In the genomic region with DNA sequence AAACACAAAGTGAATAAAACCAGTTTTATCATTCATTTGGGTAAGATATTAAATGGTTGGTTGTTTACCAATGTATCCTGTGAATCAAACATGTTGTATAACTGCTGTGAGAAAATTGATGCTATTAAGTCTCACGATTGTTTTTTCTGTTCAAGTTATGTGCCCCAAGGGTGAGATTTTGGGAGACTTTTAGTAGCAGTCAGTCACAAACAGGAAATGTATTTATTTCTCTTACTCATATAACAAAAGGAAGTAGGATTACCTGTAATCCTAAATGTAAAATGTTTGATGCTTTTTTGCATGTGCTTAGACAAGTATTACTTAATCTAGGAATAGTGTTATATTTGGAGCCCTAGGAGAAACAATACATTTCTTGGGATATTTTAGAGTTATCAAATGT, we compare ENCODE assay signal across 1 cellular context.
TF ChIP-seq lines count a peak whose summit lies in the region.

No MANE protein-coding gene starts in this region.

TF ChIP-seq in GM12878, 131 proteins besides CTCF, POLR2A, EP300 and RAD21 (continued from another document and continues in another):
- TF ChIP-seq, protein P1, sequence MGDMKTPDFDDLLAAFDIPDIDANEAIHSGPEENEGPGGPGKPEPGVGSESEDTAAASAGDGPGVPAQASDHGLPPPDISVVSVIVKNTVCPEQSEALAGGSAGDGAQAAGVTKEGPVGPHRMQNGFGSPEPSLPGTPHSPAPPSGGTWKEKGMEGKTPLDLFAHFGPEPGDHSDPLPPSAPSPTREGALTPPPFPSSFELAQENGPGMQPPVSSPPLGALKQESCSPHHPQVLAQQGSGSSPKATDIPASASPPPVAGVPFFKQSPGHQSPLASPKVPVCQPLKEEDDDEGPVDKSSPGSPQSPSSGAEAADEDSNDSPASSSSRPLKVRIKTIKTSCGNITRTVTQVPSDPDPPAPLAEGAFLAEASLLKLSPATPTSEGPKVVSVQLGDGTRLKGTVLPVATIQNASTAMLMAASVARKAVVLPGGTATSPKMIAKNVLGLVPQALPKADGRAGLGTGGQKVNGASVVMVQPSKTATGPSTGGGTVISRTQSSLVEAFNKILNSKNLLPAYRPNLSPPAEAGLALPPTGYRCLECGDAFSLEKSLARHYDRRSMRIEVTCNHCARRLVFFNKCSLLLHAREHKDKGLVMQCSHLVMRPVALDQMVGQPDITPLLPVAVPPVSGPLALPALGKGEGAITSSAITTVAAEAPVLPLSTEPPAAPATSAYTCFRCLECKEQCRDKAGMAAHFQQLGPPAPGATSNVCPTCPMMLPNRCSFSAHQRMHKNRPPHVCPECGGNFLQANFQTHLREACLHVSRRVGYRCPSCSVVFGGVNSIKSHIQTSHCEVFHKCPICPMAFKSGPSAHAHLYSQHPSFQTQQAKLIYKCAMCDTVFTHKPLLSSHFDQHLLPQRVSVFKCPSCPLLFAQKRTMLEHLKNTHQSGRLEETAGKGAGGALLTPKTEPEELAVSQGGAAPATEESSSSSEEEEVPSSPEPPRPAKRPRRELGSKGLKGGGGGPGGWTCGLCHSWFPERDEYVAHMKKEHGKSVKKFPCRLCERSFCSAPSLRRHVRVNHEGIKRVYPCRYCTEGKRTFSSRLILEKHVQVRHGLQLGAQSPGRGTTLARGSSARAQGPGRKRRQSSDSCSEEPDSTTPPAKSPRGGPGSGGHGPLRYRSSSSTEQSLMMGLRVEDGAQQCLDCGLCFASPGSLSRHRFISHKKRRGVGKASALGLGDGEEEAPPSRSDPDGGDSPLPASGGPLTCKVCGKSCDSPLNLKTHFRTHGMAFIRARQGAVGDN (IDR thresholded peaks at IDR 0.05): no peak
- TF ChIP-seq SMAD1 (IDR thresholded peaks at IDR 0.05; ENCODE audit: low read depth, partially characterized antibody) (no peak), YBX1 (IDR thresholded peaks at IDR 0.05) (no peak), EGR1 (IDR thresholded peaks at IDR 0.05; ENCODE audit: borderline replicate concordance in 1 of 2, low read depth in 2 of 2, low read length in 2 of 2) (no peak), TBL1XR1 (IDR thresholded peaks at IDR 0.05; ENCODE audit: low read depth, low read length) (no peak), MEF2B (IDR thresholded peaks at IDR 0.05; ENCODE audit: partially characterized antibody, poor library complexity, severe bottlenecking) (peak; percentile 19), CBX3 (IDR thresholded peaks at IDR 0.05; ENCODE audit: borderline replicate concordance, low read depth) (no peak), FOS (IDR thresholded peaks at IDR 0.05; ENCODE audit: borderline replicate concordance, extremely low read depth, insufficient read length) (no peak), RB1 (IDR thresholded peaks at IDR 0.05; ENCODE audit: borderline replicate concordance) (no peak), KDM1A (IDR thresholded peaks at IDR 0.05; ENCODE audit: borderline replicate concordance) (no peak), CREB1 (IDR thresholded peaks at IDR 0.05; ENCODE audit: low read depth) (no peak), DPF2 (IDR thresholded peaks at IDR 0.05) (no peak), NFIC (IDR thresholded peaks at IDR 0.05; ENCODE audit: low read depth, low read length) (0 out of 2 replicates have a peak, but pooled peaks have one; percentile 33), SPI1 (IDR thresholded peaks at IDR 0.05; ENCODE audit: borderline replicate concordance, insufficient read depth, low read depth, low read length) (no peak), ETV6 (conservative IDR thresholded peaks at IDR 0.05 in 1 of 2, IDR thresholded peaks at IDR 0.05 in 1 of 2; ENCODE audit: borderline replicate concordance in 1 of 2, low read depth in 1 of 2) (0 out of 4 replicates have a peak, but pooled peaks of 1 of the 2 experiments have one; percentile 20), GABPA (IDR thresholded peaks at IDR 0.05; ENCODE audit: low read depth) (no peak)
- TF ChIP-seq, protein P2, sequence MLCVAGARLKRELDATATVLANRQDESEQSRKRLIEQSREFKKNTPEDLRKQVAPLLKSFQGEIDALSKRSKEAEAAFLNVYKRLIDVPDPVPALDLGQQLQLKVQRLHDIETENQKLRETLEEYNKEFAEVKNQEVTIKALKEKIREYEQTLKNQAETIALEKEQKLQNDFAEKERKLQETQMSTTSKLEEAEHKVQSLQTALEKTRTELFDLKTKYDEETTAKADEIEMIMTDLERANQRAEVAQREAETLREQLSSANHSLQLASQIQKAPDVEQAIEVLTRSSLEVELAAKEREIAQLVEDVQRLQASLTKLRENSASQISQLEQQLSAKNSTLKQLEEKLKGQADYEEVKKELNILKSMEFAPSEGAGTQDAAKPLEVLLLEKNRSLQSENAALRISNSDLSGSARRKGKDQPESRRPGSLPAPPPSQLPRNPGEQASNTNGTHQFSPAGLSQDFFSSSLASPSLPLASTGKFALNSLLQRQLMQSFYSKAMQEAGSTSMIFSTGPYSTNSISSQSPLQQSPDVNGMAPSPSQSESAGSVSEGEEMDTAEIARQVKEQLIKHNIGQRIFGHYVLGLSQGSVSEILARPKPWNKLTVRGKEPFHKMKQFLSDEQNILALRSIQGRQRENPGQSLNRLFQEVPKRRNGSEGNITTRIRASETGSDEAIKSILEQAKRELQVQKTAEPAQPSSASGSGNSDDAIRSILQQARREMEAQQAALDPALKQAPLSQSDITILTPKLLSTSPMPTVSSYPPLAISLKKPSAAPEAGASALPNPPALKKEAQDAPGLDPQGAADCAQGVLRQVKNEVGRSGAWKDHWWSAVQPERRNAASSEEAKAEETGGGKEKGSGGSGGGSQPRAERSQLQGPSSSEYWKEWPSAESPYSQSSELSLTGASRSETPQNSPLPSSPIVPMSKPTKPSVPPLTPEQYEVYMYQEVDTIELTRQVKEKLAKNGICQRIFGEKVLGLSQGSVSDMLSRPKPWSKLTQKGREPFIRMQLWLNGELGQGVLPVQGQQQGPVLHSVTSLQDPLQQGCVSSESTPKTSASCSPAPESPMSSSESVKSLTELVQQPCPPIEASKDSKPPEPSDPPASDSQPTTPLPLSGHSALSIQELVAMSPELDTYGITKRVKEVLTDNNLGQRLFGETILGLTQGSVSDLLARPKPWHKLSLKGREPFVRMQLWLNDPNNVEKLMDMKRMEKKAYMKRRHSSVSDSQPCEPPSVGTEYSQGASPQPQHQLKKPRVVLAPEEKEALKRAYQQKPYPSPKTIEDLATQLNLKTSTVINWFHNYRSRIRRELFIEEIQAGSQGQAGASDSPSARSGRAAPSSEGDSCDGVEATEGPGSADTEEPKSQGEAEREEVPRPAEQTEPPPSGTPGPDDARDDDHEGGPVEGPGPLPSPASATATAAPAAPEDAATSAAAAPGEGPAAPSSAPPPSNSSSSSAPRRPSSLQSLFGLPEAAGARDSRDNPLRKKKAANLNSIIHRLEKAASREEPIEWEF (IDR thresholded peaks at IDR 0.05; ENCODE audit: insufficient replicate concordance, low read depth, low read length): no peak
- TF ChIP-seq, protein P3, sequence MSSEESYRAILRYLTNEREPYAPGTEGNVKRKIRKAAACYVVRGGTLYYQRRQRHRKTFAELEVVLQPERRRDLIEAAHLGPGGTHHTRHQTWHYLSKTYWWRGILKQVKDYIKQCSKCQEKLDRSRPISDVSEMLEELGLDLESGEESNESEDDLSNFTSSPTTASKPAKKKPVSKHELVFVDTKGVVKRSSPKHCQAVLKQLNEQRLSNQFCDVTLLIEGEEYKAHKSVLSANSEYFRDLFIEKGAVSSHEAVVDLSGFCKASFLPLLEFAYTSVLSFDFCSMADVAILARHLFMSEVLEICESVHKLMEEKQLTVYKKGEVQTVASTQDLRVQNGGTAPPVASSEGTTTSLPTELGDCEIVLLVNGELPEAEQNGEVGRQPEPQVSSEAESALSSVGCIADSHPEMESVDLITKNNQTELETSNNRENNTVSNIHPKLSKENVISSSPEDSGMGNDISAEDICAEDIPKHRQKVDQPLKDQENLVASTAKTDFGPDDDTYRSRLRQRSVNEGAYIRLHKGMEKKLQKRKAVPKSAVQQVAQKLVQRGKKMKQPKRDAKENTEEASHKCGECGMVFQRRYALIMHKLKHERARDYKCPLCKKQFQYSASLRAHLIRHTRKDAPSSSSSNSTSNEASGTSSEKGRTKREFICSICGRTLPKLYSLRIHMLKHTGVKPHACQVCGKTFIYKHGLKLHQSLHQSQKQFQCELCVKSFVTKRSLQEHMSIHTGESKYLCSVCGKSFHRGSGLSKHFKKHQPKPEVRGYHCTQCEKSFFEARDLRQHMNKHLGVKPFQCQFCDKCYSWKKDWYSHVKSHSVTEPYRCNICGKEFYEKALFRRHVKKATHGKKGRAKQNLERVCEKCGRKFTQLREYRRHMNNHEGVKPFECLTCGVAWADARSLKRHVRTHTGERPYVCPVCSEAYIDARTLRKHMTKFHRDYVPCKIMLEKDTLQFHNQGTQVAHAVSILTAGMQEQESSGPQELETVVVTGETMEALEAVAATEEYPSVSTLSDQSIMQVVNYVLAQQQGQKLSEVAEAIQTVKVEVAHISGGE (CRISPR knock-in tag; IDR thresholded peaks at IDR 0.05): no peak
- TF ChIP-seq, protein P4, sequence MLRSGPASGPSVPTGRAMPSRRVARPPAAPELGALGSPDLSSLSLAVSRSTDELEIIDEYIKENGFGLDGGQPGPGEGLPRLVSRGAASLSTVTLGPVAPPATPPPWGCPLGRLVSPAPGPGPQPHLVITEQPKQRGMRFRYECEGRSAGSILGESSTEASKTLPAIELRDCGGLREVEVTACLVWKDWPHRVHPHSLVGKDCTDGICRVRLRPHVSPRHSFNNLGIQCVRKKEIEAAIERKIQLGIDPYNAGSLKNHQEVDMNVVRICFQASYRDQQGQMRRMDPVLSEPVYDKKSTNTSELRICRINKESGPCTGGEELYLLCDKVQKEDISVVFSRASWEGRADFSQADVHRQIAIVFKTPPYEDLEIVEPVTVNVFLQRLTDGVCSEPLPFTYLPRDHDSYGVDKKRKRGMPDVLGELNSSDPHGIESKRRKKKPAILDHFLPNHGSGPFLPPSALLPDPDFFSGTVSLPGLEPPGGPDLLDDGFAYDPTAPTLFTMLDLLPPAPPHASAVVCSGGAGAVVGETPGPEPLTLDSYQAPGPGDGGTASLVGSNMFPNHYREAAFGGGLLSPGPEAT (IDR thresholded peaks at IDR 0.05; ENCODE audit: low read depth): no peak
- TF ChIP-seq, protein P5, sequence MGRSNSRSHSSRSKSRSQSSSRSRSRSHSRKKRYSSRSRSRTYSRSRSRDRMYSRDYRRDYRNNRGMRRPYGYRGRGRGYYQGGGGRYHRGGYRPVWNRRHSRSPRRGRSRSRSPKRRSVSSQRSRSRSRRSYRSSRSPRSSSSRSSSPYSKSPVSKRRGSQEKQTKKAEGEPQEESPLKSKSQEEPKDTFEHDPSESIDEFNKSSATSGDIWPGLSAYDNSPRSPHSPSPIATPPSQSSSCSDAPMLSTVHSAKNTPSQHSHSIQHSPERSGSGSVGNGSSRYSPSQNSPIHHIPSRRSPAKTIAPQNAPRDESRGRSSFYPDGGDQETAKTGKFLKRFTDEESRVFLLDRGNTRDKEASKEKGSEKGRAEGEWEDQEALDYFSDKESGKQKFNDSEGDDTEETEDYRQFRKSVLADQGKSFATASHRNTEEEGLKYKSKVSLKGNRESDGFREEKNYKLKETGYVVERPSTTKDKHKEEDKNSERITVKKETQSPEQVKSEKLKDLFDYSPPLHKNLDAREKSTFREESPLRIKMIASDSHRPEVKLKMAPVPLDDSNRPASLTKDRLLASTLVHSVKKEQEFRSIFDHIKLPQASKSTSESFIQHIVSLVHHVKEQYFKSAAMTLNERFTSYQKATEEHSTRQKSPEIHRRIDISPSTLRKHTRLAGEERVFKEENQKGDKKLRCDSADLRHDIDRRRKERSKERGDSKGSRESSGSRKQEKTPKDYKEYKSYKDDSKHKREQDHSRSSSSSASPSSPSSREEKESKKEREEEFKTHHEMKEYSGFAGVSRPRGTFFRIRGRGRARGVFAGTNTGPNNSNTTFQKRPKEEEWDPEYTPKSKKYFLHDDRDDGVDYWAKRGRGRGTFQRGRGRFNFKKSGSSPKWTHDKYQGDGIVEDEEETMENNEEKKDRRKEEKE (IDR thresholded peaks at IDR 0.05): no peak
- TF ChIP-seq, protein P6, sequence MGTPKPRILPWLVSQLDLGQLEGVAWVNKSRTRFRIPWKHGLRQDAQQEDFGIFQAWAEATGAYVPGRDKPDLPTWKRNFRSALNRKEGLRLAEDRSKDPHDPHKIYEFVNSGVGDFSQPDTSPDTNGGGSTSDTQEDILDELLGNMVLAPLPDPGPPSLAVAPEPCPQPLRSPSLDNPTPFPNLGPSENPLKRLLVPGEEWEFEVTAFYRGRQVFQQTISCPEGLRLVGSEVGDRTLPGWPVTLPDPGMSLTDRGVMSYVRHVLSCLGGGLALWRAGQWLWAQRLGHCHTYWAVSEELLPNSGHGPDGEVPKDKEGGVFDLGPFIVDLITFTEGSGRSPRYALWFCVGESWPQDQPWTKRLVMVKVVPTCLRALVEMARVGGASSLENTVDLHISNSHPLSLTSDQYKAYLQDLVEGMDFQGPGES (IDR thresholded peaks at IDR 0.05): no peak
- TF ChIP-seq, protein P7, sequence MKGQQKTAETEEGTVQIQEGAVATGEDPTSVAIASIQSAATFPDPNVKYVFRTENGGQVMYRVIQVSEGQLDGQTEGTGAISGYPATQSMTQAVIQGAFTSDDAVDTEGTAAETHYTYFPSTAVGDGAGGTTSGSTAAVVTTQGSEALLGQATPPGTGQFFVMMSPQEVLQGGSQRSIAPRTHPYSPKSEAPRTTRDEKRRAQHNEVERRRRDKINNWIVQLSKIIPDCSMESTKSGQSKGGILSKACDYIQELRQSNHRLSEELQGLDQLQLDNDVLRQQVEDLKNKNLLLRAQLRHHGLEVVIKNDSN (IDR thresholded peaks at IDR 0.05; ENCODE audit: borderline replicate concordance, extremely low read length, insufficient read depth, low read depth, low read length): no peak
- TF ChIP-seq, protein P8, sequence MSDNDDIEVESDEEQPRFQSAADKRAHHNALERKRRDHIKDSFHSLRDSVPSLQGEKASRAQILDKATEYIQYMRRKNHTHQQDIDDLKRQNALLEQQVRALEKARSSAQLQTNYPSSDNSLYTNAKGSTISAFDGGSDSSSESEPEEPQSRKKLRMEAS (IDR thresholded peaks at IDR 0.05; ENCODE audit: low read depth, low read length): no peak
- TF ChIP-seq, protein P9, sequence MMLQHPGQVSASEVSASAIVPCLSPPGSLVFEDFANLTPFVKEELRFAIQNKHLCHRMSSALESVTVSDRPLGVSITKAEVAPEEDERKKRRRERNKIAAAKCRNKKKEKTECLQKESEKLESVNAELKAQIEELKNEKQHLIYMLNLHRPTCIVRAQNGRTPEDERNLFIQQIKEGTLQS (IDR thresholded peaks at IDR 0.05; ENCODE audit: borderline replicate concordance, extremely low read depth, low read depth, low read length): no peak
- TF ChIP-seq, protein P10, sequence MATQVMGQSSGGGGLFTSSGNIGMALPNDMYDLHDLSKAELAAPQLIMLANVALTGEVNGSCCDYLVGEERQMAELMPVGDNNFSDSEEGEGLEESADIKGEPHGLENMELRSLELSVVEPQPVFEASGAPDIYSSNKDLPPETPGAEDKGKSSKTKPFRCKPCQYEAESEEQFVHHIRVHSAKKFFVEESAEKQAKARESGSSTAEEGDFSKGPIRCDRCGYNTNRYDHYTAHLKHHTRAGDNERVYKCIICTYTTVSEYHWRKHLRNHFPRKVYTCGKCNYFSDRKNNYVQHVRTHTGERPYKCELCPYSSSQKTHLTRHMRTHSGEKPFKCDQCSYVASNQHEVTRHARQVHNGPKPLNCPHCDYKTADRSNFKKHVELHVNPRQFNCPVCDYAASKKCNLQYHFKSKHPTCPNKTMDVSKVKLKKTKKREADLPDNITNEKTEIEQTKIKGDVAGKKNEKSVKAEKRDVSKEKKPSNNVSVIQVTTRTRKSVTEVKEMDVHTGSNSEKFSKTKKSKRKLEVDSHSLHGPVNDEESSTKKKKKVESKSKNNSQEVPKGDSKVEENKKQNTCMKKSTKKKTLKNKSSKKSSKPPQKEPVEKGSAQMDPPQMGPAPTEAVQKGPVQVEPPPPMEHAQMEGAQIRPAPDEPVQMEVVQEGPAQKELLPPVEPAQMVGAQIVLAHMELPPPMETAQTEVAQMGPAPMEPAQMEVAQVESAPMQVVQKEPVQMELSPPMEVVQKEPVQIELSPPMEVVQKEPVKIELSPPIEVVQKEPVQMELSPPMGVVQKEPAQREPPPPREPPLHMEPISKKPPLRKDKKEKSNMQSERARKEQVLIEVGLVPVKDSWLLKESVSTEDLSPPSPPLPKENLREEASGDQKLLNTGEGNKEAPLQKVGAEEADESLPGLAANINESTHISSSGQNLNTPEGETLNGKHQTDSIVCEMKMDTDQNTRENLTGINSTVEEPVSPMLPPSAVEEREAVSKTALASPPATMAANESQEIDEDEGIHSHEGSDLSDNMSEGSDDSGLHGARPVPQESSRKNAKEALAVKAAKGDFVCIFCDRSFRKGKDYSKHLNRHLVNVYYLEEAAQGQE (IDR thresholded peaks at IDR 0.05; ENCODE audit: low read depth, low read length): no peak
